Comparison of ENCODE assay signal across 8 cellular contexts in the genomic region with DNA sequence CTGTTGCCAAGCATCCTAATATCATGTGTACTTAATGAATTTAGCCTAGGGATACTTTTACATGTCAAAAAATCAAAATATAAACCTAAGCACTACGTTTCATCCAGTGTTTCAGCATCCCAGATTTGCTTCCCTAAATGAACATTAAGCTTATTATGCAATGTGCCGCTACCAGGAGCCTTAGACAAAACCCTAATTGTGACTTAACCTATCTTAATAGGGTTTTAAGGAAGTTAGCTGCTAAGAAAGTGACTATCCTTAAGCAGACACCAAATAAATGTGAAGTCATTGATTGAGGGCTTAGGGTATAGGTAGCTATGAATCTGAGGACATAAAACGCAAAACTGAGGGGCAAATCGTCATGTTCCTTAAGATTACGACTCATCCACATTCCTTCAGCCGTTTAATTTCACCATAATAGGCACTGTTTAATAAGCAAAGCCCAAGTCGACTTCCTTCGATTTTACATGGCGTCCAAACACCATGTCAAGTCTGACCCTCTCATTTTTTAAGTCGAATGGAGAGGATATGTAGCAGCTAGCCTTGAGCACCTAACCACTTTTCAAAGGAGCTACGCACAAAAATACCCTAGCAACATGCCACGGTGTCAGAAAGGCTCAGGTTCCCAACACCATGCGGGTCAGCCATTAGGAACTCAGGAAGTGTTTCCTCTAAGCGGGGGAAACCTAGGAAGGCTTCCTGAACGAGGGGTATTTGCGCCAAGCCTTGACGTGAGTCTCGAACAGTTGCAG. TPM values are rescaled to one million over a fixed set of nuclear protein-coding genes. Genes with fewer than 3 reads are reported as not detected.
DNase-seq lines count a peak whose midpoint lies in the region; ATAC-seq and TF ChIP-seq lines count a peak whose summit lies in the region.

No MANE protein-coding gene starts in this region.

- peak overlapping the region; percentile 59 for H2AFZ ChIP-seq in parathyroid adenoma

- H3K4me1 ChIP-seq in esophagus squamous epithelium, result peaks cover 14 to 79% (median 28%) of the 10 kb centered on the region in 3 donors
- H3K4me1 ChIP-seq in parathyroid adenoma, result peaks cover 13% of the 10 kb centered on the region

- peaks cover 70% of the 10 kb centered on the region for H3K79me2 ChIP-seq in parathyroid adenoma

- no peaks in the 10 kb centered on the region for H3K27me3 ChIP-seq in esophagus squamous epithelium
- no peaks in the 10 kb centered on the region for H3K27me3 ChIP-seq in parathyroid adenoma (ENCODE audit: control insufficient read depth, insufficient read depth, low read length)

- H3K9me3 ChIP-seq in SK-N-MC (ENCODE audit: low read depth, low read length), result no peaks in the 10 kb centered on the region
- no peaks in the 10 kb centered on the region for H3K9me3 ChIP-seq in esophagus squamous epithelium
- no peaks in the 10 kb centered on the region for H3K9me3 ChIP-seq in parathyroid adenoma (ENCODE audit: control insufficient read depth, low read length)

- DNase-seq in ACHN (peak; percentile 81), H4 (ENCODE audit: low spot score) (peak; percentile 56), SK-N-MC (ENCODE audit: low read depth, low spot score) (no peak), esophagus squamous epithelium (lab: John Stamatoyannopoulos, UW) (no peak), AG20443 (ENCODE audit: low spot score) (no peak)

- in situ Hi-C loops in ACHN (cut with HindIII; ENCODE audit: low pct_ligation_motif_present, low pct_unique_long_range_greater_than_20kb, low sequenced_read_pairs), result no loop called here

- H3K36me3 ChIP-seq in SK-N-MC (ENCODE audit: insufficient read depth, low read length), result peaks cover 12% of the 10 kb centered on the region; the same call in 1 of the 2 replicates
- peaks cover 0 to 1% (median 0%) of the 10 kb centered on the region in 3 donors for H3K36me3 ChIP-seq in esophagus squamous epithelium
- no peaks in the 10 kb centered on the region for H3K36me3 ChIP-seq in parathyroid adenoma (ENCODE audit: control insufficient read depth, insufficient read depth, low read length)

- peak overlapping the region; percentile 84 for H3K4me2 ChIP-seq in parathyroid adenoma (ENCODE audit: low read length)

- intact Hi-C loops in esophagus squamous epithelium (cut with DNase I), result no loop called here

- peak overlapping the region; percentile 96 for H3K9ac ChIP-seq in SK-N-MC (ENCODE audit: insufficient read length)
- peak overlapping the region; percentile 33 for H3K9ac ChIP-seq in parathyroid adenoma

- no peak for TF ChIP-seq CTCF in esophagus squamous epithelium (IDR thresholded peaks at IDR 0.05)
- TF ChIP-seq CTCF in parathyroid adenoma (IDR thresholded peaks at IDR 0.05), result no peak

- no peak for TF ChIP-seq POLR2A in esophagus squamous epithelium (IDR thresholded peaks at IDR 0.05)

- ATAC-seq in GM19452 (IDR thresholded peaks at IDR 0.05; ENCODE audit: unreplicated experiment), result no peak
- no peak for ATAC-seq in GM21360 (IDR thresholded peaks at IDR 0.05; ENCODE audit: unreplicated experiment)

- H3K27ac ChIP-seq in SK-N-MC (peak overlapping the region; percentile 95), esophagus squamous epithelium (peak overlapping the region; percentile 95 to 100 (median 100)), parathyroid adenoma (peak overlapping the region; percentile 97)

- WGBS in esophagus squamous epithelium, 2 donors, result 4 to 5% methylated on average over 15 to 16 of the region's 18 CpGs

- peak overlapping the region; percentile 88 for H3K4me3 ChIP-seq in SK-N-MC
- H3K4me3 ChIP-seq in esophagus squamous epithelium, result peak overlapping the region; percentile 70 to 93 (median 85)
- peak overlapping the region; percentile 91 for H3K4me3 ChIP-seq in parathyroid adenoma (ENCODE audit: low read depth, low read length)

RNA-seq across cellular contexts. Expression of a gene that starts 1.1 kb away (rescaled TPM):
- 324 and 350 TPM in 2 replicates for total RNA-seq in H4 (2014; rRNA removed; shearing (Covaris generic))
- total RNA-seq in esophagus squamous epithelium, result 100 to 1,000 TPM; 239 to 310 (median 273) TPM

RNA-seq across cellular contexts. Expression of a gene that starts 1.4 kb away (rescaled TPM):
- total RNA-seq in H4 (2014; rRNA removed; shearing (Covaris generic)), result 250 and 279 TPM in 2 replicates
- 100 to 1,000 TPM in 3 of 4 donors, 10 to 100 TPM in 1; 95.9 to 236 (median 185) TPM for total RNA-seq in esophagus squamous epithelium

RNA-seq across cellular contexts. Expression of a gene that starts 41.7 kb away (rescaled TPM):
- 23.6 and 29.4 TPM in 2 replicates for total RNA-seq in H4 (2014; rRNA removed; shearing (Covaris generic))
- total RNA-seq in esophagus squamous epithelium, result 10 to 100 TPM; 20.8 to 41.8 (median 37.1) TPM

Comparison
In these comparisons a context has a peak if more than half of its experiments do, and no peak if none do; other contexts are left out.
1. DNase-seq: peak in ACHN (single experiment) and H4 (single experiment); none in SK-N-MC (single experiment), esophagus squamous epithelium (single experiment) and AG20443 (single experiment).
2. Peak in every context shown above with its lines, with median percentiles within 50 percentile points of each other: H3K27ac ChIP-seq and H3K4me3 ChIP-seq.